ENCODE assay signal across 14 cellular contexts in genomic region chr1:204420039-204421004, GRCh38. TPM values are rescaled to one million over a fixed set of nuclear protein-coding genes. Genes with fewer than 3 reads are reported as not detected.
DNase-seq lines count a peak whose midpoint lies in the region; ATAC-seq and TF ChIP-seq lines count a peak whose summit lies in the region.
"Had no signal": no experiment of that assay in that cellular context is flagged by ENCODE, and none has a peak within 500 bp of the region (broad histone marks: within the 10 kb centered on the region; RNA-seq: fewer than 3 reads in every experiment).

No MANE protein-coding gene starts in this region.

- H3K27me3 ChIP-seq in right atrium auricular region (no peaks in the 10 kb centered on the region), iPS-18a (ENCODE audit: control insufficient read depth, insufficient read depth, low read length) (no peaks in the 10 kb centered on the region)
- no peaks in the 10 kb centered on the region for H3K27me3 ChIP-seq in naive thymus-derived CD4-positive, alpha-beta T cell (ENCODE audit: control insufficient read depth in 2 of 2, insufficient read depth in 2 of 2, low read length in 2 of 2)
- H3K27me3 ChIP-seq: adrenal gland, tibial artery had no signal

- H3K36me3 ChIP-seq in right atrium auricular region: peaks cover 35% of the 10 kb centered on the region
- peaks cover 8% of the 10 kb centered on the region for H3K36me3 ChIP-seq in iPS-18a (ENCODE audit: control insufficient read depth, low read depth, low read length)
- peaks cover 0 to 24% (median 0%) of the 10 kb centered on the region in 3 experiments for H3K36me3 ChIP-seq in naive thymus-derived CD4-positive, alpha-beta T cell (ENCODE audit: control insufficient read depth in 2 of 3, insufficient read depth in 3 of 3, low read length in 3 of 3)

- CTCF ChIA-PET in naive thymus-derived CD4-positive, alpha-beta T cell (lab: Charles Lee): interaction anchor here (0.7 kb wide), 1 partner anchor 42 kb away, joined by 3 read pairs; no protein-coding TSS in a partner anchor

- POLR2A ChIA-PET in naive thymus-derived CD4-positive, alpha-beta T cell (lab: Charles Lee): interaction anchor here (0.7 kb wide), 1 partner anchor 136 kb away, joined by 3 read pairs; no protein-coding TSS in a partner anchor

- peaks cover 0 to 20% (median 5%) of the 10 kb centered on the region in 7 donors for H3K4me1 Mint-ChIP-seq in naive thymus-derived CD4-positive, alpha-beta T cell

- intact Hi-C loops in cardiac septum (cut with DNase I): no loop called here
- intact Hi-C loops in naive thymus-derived CD4-positive, alpha-beta T cell (cut with micrococcal nuclease): loop anchor here in 1 of 2 donors (5.0 kb wide), 1 partner anchor 1603 kb away; no protein-coding TSS in a partner anchor

- H3K4me1 ChIP-seq in right atrium auricular region (peaks cover 0 to 27% of the 10 kb centered on the region in 2 donors), iPS-18a (ENCODE audit: control insufficient read depth, low read depth, low read length) (peaks cover 8% of the 10 kb centered on the region)
- H3K4me1 ChIP-seq in naive thymus-derived CD4-positive, alpha-beta T cell (ENCODE audit: control insufficient read depth in 2 of 2, insufficient read depth in 2 of 2, low read length in 2 of 2): no peaks in the 10 kb centered on the region

- peaks cover 0 to 16% (median 7%) of the 10 kb centered on the region in 5 donors for H3K36me3 Mint-ChIP-seq in naive thymus-derived CD4-positive, alpha-beta T cell

- ATAC-seq in HG03442 (IDR thresholded peaks at IDR 0.05; ENCODE audit: unreplicated experiment) (no peak), GM21717 (IDR thresholded peaks at IDR 0.05; ENCODE audit: unreplicated experiment) (no peak)
- no peak for ATAC-seq in naive thymus-derived CD4-positive, alpha-beta T cell
- ATAC-seq: activated CD8-positive, alpha-beta T cell treated with anti-CD3 and anti-CD28 coated beads for 36 hours had no signal

- H3K27ac Mint-ChIP-seq in naive thymus-derived CD4-positive, alpha-beta T cell: peak overlapping the region in 2 of 9 donors; percentile 23 to 26
- H3K27ac Mint-ChIP-seq: activated CD8-positive, alpha-beta T cell treated with anti-CD3 and anti-CD28 coated beads for 36 hours had no signal

- TF ChIP-seq CTCF in right atrium auricular region (IDR thresholded peaks at IDR 0.05): no peak

- no peaks in the 10 kb centered on the region for H3K27me3 Mint-ChIP-seq in naive thymus-derived CD4-positive, alpha-beta T cell
- H3K27me3 Mint-ChIP-seq: activated CD8-positive, alpha-beta T cell treated with anti-CD3 and anti-CD28 coated beads for 36 hours had no signal

- no peak overlapping the region for H3K4me3 Mint-ChIP-seq in naive thymus-derived CD4-positive, alpha-beta T cell
- H3K4me3 Mint-ChIP-seq: activated CD8-positive, alpha-beta T cell treated with anti-CD3 and anti-CD28 coated beads for 36 hours had no signal

- DNase-seq in right atrium auricular region (ENCODE audit: low spot score): peak; percentile 47
- no peak for DNase-seq in cardiac septum (ENCODE audit: low spot score)
- DNase-seq in RPMI8226: peak; percentile 1
- no peak for DNase-seq in naive thymus-derived CD4-positive, alpha-beta T cell
- no peak for DNase-seq in NCI-H1048 (lab: John Stamatoyannopoulos, UW)
- DNase-seq: activated CD8-positive, alpha-beta T cell treated with anti-CD3 and anti-CD28 coated beads for 36 hours; NCI-H1694 treated with DMSO at 0.1 percent for 48 hours; retina; tibial artery had no signal

- H3K4me3 ChIP-seq in right atrium auricular region (no peak overlapping the region), iPS-18a (ENCODE audit: low read length) (peak overlapping the region; percentile 5)
- H3K4me3 ChIP-seq in naive thymus-derived CD4-positive, alpha-beta T cell (ENCODE audit: low read length): no peak overlapping the region
- H3K4me3 ChIP-seq: adrenal gland, lung, tibial artery had no signal

- H3K27ac ChIP-seq in right atrium auricular region: no peak overlapping the region
- no peak overlapping the region for H3K27ac ChIP-seq in iPS-18a (ENCODE audit: low read length)
- no peak overlapping the region for H3K27ac ChIP-seq in naive thymus-derived CD4-positive, alpha-beta T cell (ENCODE audit: low read depth, low read length)

- no peaks in the 10 kb centered on the region for H3K9me3 ChIP-seq in right atrium auricular region
- no peaks in the 10 kb centered on the region for H3K9me3 ChIP-seq in iPS-18a (ENCODE audit: control insufficient read depth, low read depth, low read length)
- H3K9me3 ChIP-seq in naive thymus-derived CD4-positive, alpha-beta T cell (ENCODE audit: control insufficient read depth in 2 of 3, low read length in 3 of 3): no peaks in the 10 kb centered on the region
- H3K9me3 ChIP-seq: adrenal gland, tibial artery had no signal

- H3K9me3 Mint-ChIP-seq in naive thymus-derived CD4-positive, alpha-beta T cell: no peaks in the 10 kb centered on the region
- H3K9me3 Mint-ChIP-seq: activated CD8-positive, alpha-beta T cell treated with anti-CD3 and anti-CD28 coated beads for 36 hours had no signal

- H3K9ac ChIP-seq in iPS-18a (ENCODE audit: low read length): no peak overlapping the region

RNA-seq across cellular contexts. Expression of gene PPP1R15B, which starts 8.7 kb away (rescaled TPM):
- 10 to 100 TPM; 27.3 to 30.9 TPM for total RNA-seq in right atrium auricular region
- 21.2 TPM for total RNA-seq in cardiac septum
- 100 to 1,000 TPM in 2 of 5 experiments, 10 to 100 TPM in 3; 69.5 to 175 (median 73.0) TPM for total RNA-seq in naive thymus-derived CD4-positive, alpha-beta T cell
- polyA plus RNA-seq in naive thymus-derived CD4-positive, alpha-beta T cell: 10 to 100 TPM; 14.1 to 19.3 TPM

Comparison
In these comparisons a context has a peak if more than half of its experiments do, and no peak if none do; other contexts are left out.
1. DNase-seq: peak in right atrium auricular region (single experiment) and RPMI8226 (single experiment); none in cardiac septum (single experiment), naive thymus-derived CD4-positive, alpha-beta T cell (0 of 9) and NCI-H1048 (single experiment).